ENCODE assay signal across 8 cellular contexts in genomic region chr1:180502361-180503273, GRCh38. TPM values are rescaled to one million over a fixed set of nuclear protein-coding genes. Genes with fewer than 3 reads are reported as not detected.
DNase-seq lines count a peak whose midpoint lies in the region; ATAC-seq and TF ChIP-seq lines count a peak whose summit lies in the region.

ACBD6 (minus strand) TSS chr1:180502577; CDS start chr1:180502266, 311 bp downstream.

- H3K27me3 ChIP-seq in NT2/D1 (ENCODE audit: insufficient read depth, insufficient read length), result peaks cover 6% of the 10 kb centered on the region
- H3K27me3 ChIP-seq in endodermal cell (ENCODE audit: control insufficient read depth, insufficient read depth, low read length, poor library complexity, severe bottlenecking), result peaks cover 4% of the 10 kb centered on the region

- intact Hi-C loops in Calu3 (cut with micrococcal nuclease; ENCODE audit: unreplicated experiment), result no loop called here

- H3K9me3 Mint-ChIP-seq in Calu3 (ENCODE audit: low read depth, unreplicated experiment), result no peaks in the 10 kb centered on the region
- H3K9me3 Mint-ChIP-seq in activated CD8-positive, alpha-beta memory T cell treated with anti-CD3 and anti-CD28 coated beads, Interleukin-2, amount 10 ng/mL, durations not matched to agents 7 days and 5 days (ENCODE audit: low read depth), result no peaks in the 10 kb centered on the region
- peaks cover under 1% of the 10 kb centered on the region for H3K9me3 Mint-ChIP-seq in endodermal cell

- H3K27ac ChIP-seq in endodermal cell (ENCODE audit: low read depth, low read length), result peak within 1 kb of the TSS; percentile 89
- peak within 1 kb of the TSS; percentile 91 for H3K27ac ChIP-seq in mesodermal cell (ENCODE audit: low read depth, low read length, severe bottlenecking)

- H3K27ac Mint-ChIP-seq in Calu3 (ENCODE audit: unreplicated experiment), result peak within 1 kb of the TSS; percentile 86
- H3K27ac Mint-ChIP-seq in activated CD8-positive, alpha-beta memory T cell treated with anti-CD3 and anti-CD28 coated beads, Interleukin-2, amount 10 ng/mL, durations not matched to agents 7 days and 5 days, result peak within 1 kb of the TSS; percentile 97
- H3K27ac Mint-ChIP-seq in endodermal cell, result peak within 1 kb of the TSS; percentile 94

- H3K4me3 Mint-ChIP-seq in Calu3 (ENCODE audit: low read depth, unreplicated experiment), result peak within 1 kb of the TSS; percentile 95
- H3K4me3 Mint-ChIP-seq in activated CD8-positive, alpha-beta memory T cell treated with anti-CD3 and anti-CD28 coated beads, Interleukin-2, amount 10 ng/mL, durations not matched to agents 7 days and 5 days, result peak within 1 kb of the TSS; percentile 99
- peak within 1 kb of the TSS; percentile 92 for H3K4me3 Mint-ChIP-seq in endodermal cell

- peaks cover 33% of the 10 kb centered on the region for H3K36me3 ChIP-seq in NT2/D1 (ENCODE audit: insufficient read depth, insufficient read length, low read length)
- H3K36me3 ChIP-seq in endodermal cell (ENCODE audit: control insufficient read depth, insufficient read depth, low read length), result peaks cover 21% of the 10 kb centered on the region
- H3K36me3 ChIP-seq in mesodermal cell (ENCODE audit: control insufficient read depth, insufficient read depth, low read length), result peaks cover 5% of the 10 kb centered on the region

- TF ChIP-seq CTCF in Calu3 (IDR thresholded peaks at IDR 0.05; ENCODE audit: unreplicated experiment) (no peak), GM20000 (IDR thresholded peaks at IDR 0.05; ENCODE audit: extremely low read depth, missing control alignments) (no peak), endodermal cell (conservative IDR thresholded peaks at IDR 0.05) (peak; percentile 25)

- H3K9me3 ChIP-seq in NT2/D1 (ENCODE audit: insufficient read depth, low read length) (peaks cover 9% of the 10 kb centered on the region), endodermal cell (ENCODE audit: control insufficient read depth, low read length) (peaks cover under 1% of the 10 kb centered on the region), mesodermal cell (ENCODE audit: control insufficient read depth, low read length) (no peaks in the 10 kb centered on the region)

- peak within 1 kb of the TSS; percentile 99 for H3K9ac ChIP-seq in NT2/D1 (ENCODE audit: insufficient read length, low read depth)
- peak within 1 kb of the TSS; percentile 83 for H3K9ac ChIP-seq in endodermal cell (ENCODE audit: extremely low read depth, low read length, poor library complexity, severe bottlenecking)

- BruUV-seq in Calu3 (replicated peaks; lab: Mats Ljungman, UMichigan), result no TSS peak

- 6 to 7% methylated on average over 36 to 83 of the region's 83 CpGs for WGBS in endodermal cell (ENCODE audit: insufficient coverage in 1 of 2, insufficient read length in 1 of 2), 2 experiments
- 4 to 7% methylated on average over 68 of the region's 83 CpGs for WGBS in mesodermal cell (ENCODE audit: insufficient coverage in 2 of 2), 2 experiments

- peaks cover 23% of the 10 kb centered on the region for H3K4me1 Mint-ChIP-seq in Calu3 (ENCODE audit: low read depth, unreplicated experiment)
- peaks cover 33% of the 10 kb centered on the region for H3K4me1 Mint-ChIP-seq in activated CD8-positive, alpha-beta memory T cell treated with anti-CD3 and anti-CD28 coated beads, Interleukin-2, amount 10 ng/mL, durations not matched to agents 7 days and 5 days
- H3K4me1 Mint-ChIP-seq in endodermal cell, result peaks cover 12% of the 10 kb centered on the region

- H3K4me3 ChIP-seq in NT2/D1 (ENCODE audit: insufficient read length, low read depth) (peak within 1 kb of the TSS; percentile 98), endodermal cell (ENCODE audit: low read length) (peak within 1 kb of the TSS; percentile 96), mesodermal cell (ENCODE audit: extremely low read depth, insufficient read depth, low read length, poor library complexity, severe bottlenecking) (peak within 1 kb of the TSS; percentile 73)

- H3K36me3 Mint-ChIP-seq in Calu3 (ENCODE audit: insufficient read depth, unreplicated experiment), result peaks cover 24% of the 10 kb centered on the region
- peaks cover 8% of the 10 kb centered on the region for H3K36me3 Mint-ChIP-seq in activated CD8-positive, alpha-beta memory T cell treated with anti-CD3 and anti-CD28 coated beads, Interleukin-2, amount 10 ng/mL, durations not matched to agents 7 days and 5 days
- H3K36me3 Mint-ChIP-seq in endodermal cell (ENCODE audit: low read depth), result peaks cover 15% of the 10 kb centered on the region

- H3K4me1 ChIP-seq in NT2/D1 (ENCODE audit: insufficient read depth, insufficient read length) (no peaks in the 10 kb centered on the region), endodermal cell (ENCODE audit: control insufficient read depth, insufficient read depth, low read length) (no peaks in the 10 kb centered on the region), mesodermal cell (ENCODE audit: control insufficient read depth, insufficient read depth, low read length, poor library complexity, severe bottlenecking) (no peaks in the 10 kb centered on the region)

- ATAC-seq in activated CD8-positive, alpha-beta memory T cell treated with anti-CD3 and anti-CD28 coated beads, Interleukin-2, amount 10 ng/mL, durations not matched to agents 7 days and 5 days, result peak; percentile 90

- peak; percentile 92 for DNase-seq in Calu3
- DNase-seq in GM20000 (ENCODE audit: low spot score), result peak; percentile 92
- DNase-seq in HS-5 (ENCODE audit: low read depth), result peak; percentile 66
- peak; percentile 78 for DNase-seq in NT2/D1 (ENCODE audit: low read depth, low spot score)
- peak; percentile 90 for DNase-seq in activated CD8-positive, alpha-beta memory T cell treated with anti-CD3 and anti-CD28 coated beads, Interleukin-2, amount 10 ng/mL, durations not matched to agents 7 days and 5 days
- peak; percentile 94 for DNase-seq in endodermal cell
- DNase-seq in stimulated activated CD8-positive, alpha-beta memory T cell treated with anti-CD3 and anti-CD28 coated beads, Interleukin-15, amount 100 ng/mL, for 4 hours (ENCODE audit: low read depth in 2 of 2), result peak; percentile 78 to 81

- CTCF ChIA-PET in Calu3 (lab: Charles Lee), result interaction anchor here (0.6 to 1.8 kb wide), 8 partner anchors 10 to 240 kb away, joined by 3 to 9 read pairs (median 5); no protein-coding TSS in a partner anchor
- CTCF ChIA-PET in activated CD8-positive, alpha-beta memory T cell treated with anti-CD3 and anti-CD28 coated beads, Interleukin-2, amount 10 ng/mL, durations not matched to agents 7 days and 5 days (lab: Charles Lee), result interaction anchor here (1.0 to 5.4 kb wide), 12 partner anchors 9 to 517 kb away, joined by 3 to 26 read pairs (median 4); partner anchors contain the start of gene XPR1

- H3K27me3 Mint-ChIP-seq in Calu3 (ENCODE audit: unreplicated experiment) (no peaks in the 10 kb centered on the region), endodermal cell (ENCODE audit: insufficient read depth) (peaks cover 10% of the 10 kb centered on the region)
- no peaks in the 10 kb centered on the region for H3K27me3 Mint-ChIP-seq in activated CD8-positive, alpha-beta memory T cell treated with anti-CD3 and anti-CD28 coated beads, Interleukin-2, amount 10 ng/mL, durations not matched to agents 7 days and 5 days

RNA-seq across cellular contexts. Expression of gene ACBD6, which starts in this region (rescaled TPM):
- total RNA-seq in Calu3 (2022) (72.7 and 73.6 TPM in 2 replicates), endodermal cell (10 to 100 TPM; 43.2 to 54.5 TPM)
- 10 to 100 TPM; 39.8 to 41.3 TPM for total RNA-seq in activated CD8-positive, alpha-beta memory T cell treated with anti-CD3 and anti-CD28 coated beads, Interleukin-2, amount 10 ng/mL, durations not matched to agents 7 days and 5 days
- 48.7 TPM for polyA plus RNA-seq in endodermal cell (2013, experiment 1 of 2)
- polyA plus RNA-seq in endodermal cell (2013, experiment 2 of 2), result 54.8 TPM
- 42.6 TPM for polyA plus RNA-seq in mesodermal cell (2013, experiment 1 of 2)
- polyA plus RNA-seq in mesodermal cell (2013, experiment 2 of 2), result 44.3 TPM

Comparison
In these comparisons a context has a peak if more than half of its experiments do, and no peak if none do; other contexts are left out.
1. Peak in every context shown above with its lines: DNase-seq, ATAC-seq, H3K4me3 ChIP-seq and H3K27ac ChIP-seq.